Comparison of ENCODE assay signal across 25 cellular contexts in genomic region chr3:146476094-146476740, GRCh38. TPM values are rescaled to one million over a fixed set of nuclear protein-coding genes. Genes with fewer than 3 reads are reported as not detected.
DNase-seq lines count a peak whose midpoint lies in the region; ATAC-seq and TF ChIP-seq lines count a peak whose summit lies in the region.
"Had no signal": no experiment of that assay in that cellular context is flagged by ENCODE, and none has a peak within 500 bp of the region (broad histone marks: within the 10 kb centered on the region; RNA-seq: fewer than 3 reads in every experiment).

No MANE protein-coding gene starts in this region.

- H3K9me3 Mint-ChIP-seq in CD14-positive monocyte (peaks cover 0 to 7% (median 5%) of the 10 kb centered on the region in 7 donors), nephron (peaks cover 17% of the 10 kb centered on the region)
- H3K9me3 Mint-ChIP-seq: HFFc6 had no signal

- H3K27me3 Mint-ChIP-seq in CD14-positive monocyte (ENCODE audit: low read depth in 3 of 3) (peaks cover 0 to 7% (median 0%) of the 10 kb centered on the region in 3 donors), nephron (ENCODE audit: low read depth) (no peaks in the 10 kb centered on the region)

- H3K36me3 Mint-ChIP-seq in CD14-positive monocyte (no peaks in the 10 kb centered on the region), nephron (ENCODE audit: low read depth) (no peaks in the 10 kb centered on the region)
- H3K36me3 Mint-ChIP-seq: CD4-positive, alpha-beta memory T cell had no signal

- no peak overlapping the region for H3K27ac Mint-ChIP-seq in CD14-positive monocyte
- H3K27ac Mint-ChIP-seq in nephron = peak overlapping the region in 2 of 3 experiments; percentile 3 to 20
- H3K27ac Mint-ChIP-seq: CD4-positive, alpha-beta memory T cell; HFFc6 had no signal

- H3K9me3 ChIP-seq in Panc1 (ENCODE audit: control insufficient read depth, insufficient read depth, low read depth, low read length) = no peaks in the 10 kb centered on the region
- H3K9me3 ChIP-seq: A549 had no signal

- no peaks in the 10 kb centered on the region for H3K27me3 ChIP-seq in Panc1 (ENCODE audit: control insufficient read depth, insufficient read depth, low read length)
- no peaks in the 10 kb centered on the region for H3K27me3 ChIP-seq in foreskin keratinocyte

- H3K4me3 Mint-ChIP-seq in CD14-positive monocyte (no peak overlapping the region), nephron (no peak overlapping the region)
- H3K4me3 Mint-ChIP-seq: CD4-positive, alpha-beta memory T cell; HFFc6 had no signal

- CTCF ChIA-PET in Panc1 (lab: Charles Lee) = no interaction called here

- peak; percentile 26; the same call in 1 of the 2 replicates for ATAC-seq in Panc1
- ATAC-seq in foreskin keratinocyte = peak; percentile 62
- ATAC-seq in GM19452 (IDR thresholded peaks at IDR 0.05; ENCODE audit: unreplicated experiment) = no peak
- no peak for ATAC-seq in HG02970 (IDR thresholded peaks at IDR 0.05; ENCODE audit: low FRiP score, unreplicated experiment)
- ATAC-seq: A549, GM12878, HCT116 had no signal

- no peak overlapping the region for H3K4me3 ChIP-seq in Panc1 (ENCODE audit: low read depth in 2 of 2, low read length in 2 of 2)
- H3K4me3 ChIP-seq: A549, GM12878, GM23248 had no signal

- no peak for TF ChIP-seq CTCF in CD14-positive monocyte (IDR thresholded peaks at IDR 0.05)
- no peak for TF ChIP-seq CTCF in Panc1 (IDR thresholded peaks at IDR 0.05)
- TF ChIP-seq CTCF in foreskin keratinocyte (conservative IDR thresholded peaks at IDR 0.05) = no peak
- TF ChIP-seq CTCF in nephron (IDR thresholded peaks at IDR 0.05; ENCODE audit: unreplicated experiment in 3 of 3) = no peak

- POLR2A ChIA-PET in Panc1 (lab: Charles Lee) = no interaction called here

- no TSS peak for BruUV-seq in Panc1 (replicated peaks; lab: Mats Ljungman, UMichigan)

- peaks cover 6% of the 10 kb centered on the region for H3K4me1 Mint-ChIP-seq in CD14-positive monocyte
- H3K4me1 Mint-ChIP-seq in nephron = peaks cover 5% of the 10 kb centered on the region
- H3K4me1 Mint-ChIP-seq: CD4-positive, alpha-beta memory T cell had no signal

- no peaks in the 10 kb centered on the region for H3K4me1 ChIP-seq in Panc1 (ENCODE audit: control insufficient read depth, insufficient read depth, low read length)
- H3K4me1 ChIP-seq in foreskin keratinocyte = no peaks in the 10 kb centered on the region
- H3K4me1 ChIP-seq: A549 had no signal

- in situ Hi-C loops in Panc1 (cut with HindIII; ENCODE audit: low pct_unique_long_range_greater_than_20kb, low sequenced_read_pairs) = no loop called here

- intact Hi-C loops in CD14-positive monocyte (cut with micrococcal nuclease) = no loop called here
- intact Hi-C loops in Panc1 (cut with micrococcal nuclease; ENCODE audit: unreplicated experiment) = no loop called here

- no peaks in the 10 kb centered on the region for H3K36me3 ChIP-seq in Panc1 (ENCODE audit: control insufficient read depth, insufficient read depth, low read length)

- H3K27ac ChIP-seq in Panc1 (ENCODE audit: low read length) (no peak overlapping the region), foreskin keratinocyte (no peak overlapping the region)
- H3K27ac ChIP-seq: 22Rv1, A549, C4-2B, GM23248, HL-60 had no signal

- DNase-seq in CD14-positive monocyte (ENCODE audit: low spot score) (peak; percentile 35), Panc1 (ENCODE audit: low read depth, low spot score) (no peak), foreskin keratinocyte (no peak), NCI-H1694 (lab: John Stamatoyannopoulos, UW) (no peak)
- no peak for DNase-seq in stimulated activated naive CD4-positive, alpha-beta T cell treated with Interleukin-2 at 50 U/mL for 16 hours (lab: John Stamatoyannopoulos, UW)
- DNase-seq: AML-193; Calu3; CD4-positive, alpha-beta memory T cell; DMS79 treated with DMSO at 0.1 percent for 48 hours; EL; GM23248; H7; HFFc6 had no signal

RNA-seq across cellular contexts. Expression of gene PLSCR2, which starts 6.9 kb away (rescaled TPM):
- polyA plus RNA-seq in CD14-positive monocyte = not detected
- 0.54 TPM for total RNA-seq in Panc1 (2021; ENCODE audit: unreplicated experiment)
- 0.40 TPM for polyA plus RNA-seq in Panc1 (2012; ENCODE audit: insufficient read length)
- not detected in 2 replicates for total RNA-seq in foreskin keratinocyte
- not detected in 2 replicates for polyA plus RNA-seq in foreskin keratinocyte
- total RNA-seq: G401, GM12878, GM23248, HFFc6, HT1080 had no signal
- polyA plus RNA-seq: BJ, GM12878, GM23248 had no signal

Comparison
In these comparisons a context has a peak if more than half of its experiments do, and no peak if none do; other contexts are left out.
1. H3K27ac Mint-ChIP-seq: peak in nephron (2 of 3); none in CD14-positive monocyte (0 of 7).
2. ATAC-seq: peak in Panc1 (single experiment) and foreskin keratinocyte (single experiment); none in GM19452 (single experiment) and HG02970 (single experiment).